8 cellular contexts compared by ENCODE assay signal in genomic region chr2:223247136-223247535, GRCh38.
DNase-seq lines count a peak whose midpoint lies in the region; ATAC-seq and TF ChIP-seq lines count a peak whose summit lies in the region.

No MANE protein-coding gene starts in this region.

- no peak overlapping the region for H3K27ac Mint-ChIP-seq in brain

- no peak overlapping the region for H3K4me3 ChIP-seq in parathyroid adenoma (ENCODE audit: low read depth, low read length)

- peaks cover 15 to 46% (median 31%) of the 10 kb centered on the region in 5 experiments for H3K9me3 Mint-ChIP-seq in brain

- no peaks in the 10 kb centered on the region for H3K27me3 Mint-ChIP-seq in brain

- H3K36me3 ChIP-seq in parathyroid adenoma (ENCODE audit: control insufficient read depth, insufficient read depth, low read length), result no peaks in the 10 kb centered on the region

- no peaks in the 10 kb centered on the region for H3K9me3 ChIP-seq in parathyroid adenoma (ENCODE audit: control insufficient read depth, low read length)

- H3K9ac ChIP-seq in parathyroid adenoma, result no peak overlapping the region

- no peak overlapping the region for H3K27ac ChIP-seq in parathyroid adenoma

- no peak for ATAC-seq in HG02981 (IDR thresholded peaks at IDR 0.05; ENCODE audit: unreplicated experiment)

- no peaks in the 10 kb centered on the region for H3K79me2 ChIP-seq in parathyroid adenoma

- H3K27me3 ChIP-seq in parathyroid adenoma (ENCODE audit: control insufficient read depth, insufficient read depth, low read length), result no peaks in the 10 kb centered on the region

- no peak overlapping the region for H3K4me3 Mint-ChIP-seq in brain

- H3K4me1 Mint-ChIP-seq in brain, result no peaks in the 10 kb centered on the region

- peak overlapping the region; percentile 14 for H2AFZ ChIP-seq in parathyroid adenoma

- TF ChIP-seq CTCF in brain (conservative IDR thresholded peaks at IDR 0.05), result peak; percentile 36 to 53
- TF ChIP-seq CTCF in parathyroid adenoma (IDR thresholded peaks at IDR 0.05), result peak; percentile 47

- no peak overlapping the region for H3K4me2 ChIP-seq in parathyroid adenoma (ENCODE audit: low read length)

- DNase-seq in NCI-H2171 treated with DMSO at 0.1 percent for 48 hours (lab: John Stamatoyannopoulos, UW), result peak; percentile 8
- no peak for DNase-seq in NCI-H2171 (lab: John Stamatoyannopoulos, UW)
- DNase-seq in NCI-H1436 treated with DMSO at 0.1 percent for 48 hours (lab: John Stamatoyannopoulos, UW), result peak; percentile 14
- no peak for DNase-seq in activated T-cell treated with anti-CD3 and anti-CD28 coated beads, Interleukin-2, amount 50 U/mL, for 48 hours
- no peak for DNase-seq in NK-92 (lab: John Stamatoyannopoulos, UW; ENCODE audit: unreplicated experiment)

- H3K36me3 Mint-ChIP-seq in brain, result no peaks in the 10 kb centered on the region

- H3K4me1 ChIP-seq in parathyroid adenoma, result no peaks in the 10 kb centered on the region

Comparison
In these comparisons a context has a peak if more than half of its experiments do, and no peak if none do; other contexts are left out.
1. DNase-seq: peak in NCI-H2171 treated with DMSO at 0.1 percent for 48 hours (single experiment) and NCI-H1436 treated with DMSO at 0.1 percent for 48 hours (single experiment); none in NCI-H2171 (single experiment), activated T-cell treated with anti-CD3 and anti-CD28 coated beads, Interleukin-2, amount 50 U/mL, for 48 hours (0 of 2) and NK-92 (single experiment).